ENCODE assay signal across 9 cellular contexts in genomic region chr17:60169921-60170817, GRCh38. TPM values are rescaled to one million over a fixed set of nuclear protein-coding genes. Genes with fewer than 3 reads are reported as not detected.
DNase-seq lines count a peak whose midpoint lies in the region; ATAC-seq, FAIRE-seq and TF ChIP-seq lines count a peak whose summit lies in the region.
"Had no signal": no experiment of that assay in that cellular context is flagged by ENCODE, and none has a peak within 500 bp of the region (broad histone marks: within the 10 kb centered on the region; RNA-seq: fewer than 3 reads in every experiment).

No MANE protein-coding gene starts in this region.

- no peak for FAIRE-seq in D721Med (lab: Jason Lieb, UNC)

- DNase-seq in LHCN-M2 (ENCODE audit: low read depth): peak; percentile 25
- DNase-seq in amniotic epithelial cell (ENCODE audit: low read depth): peak; percentile 64
- peak; percentile 85 to 90 (median 87) for DNase-seq in mucosa of descending colon
- no peak for DNase-seq in SHP77 (lab: John Stamatoyannopoulos, UW)
- no peak for DNase-seq in D721Med (ENCODE audit: insufficient read length, low spot score)
- no peak for DNase-seq in HPDE6-E6E7 (ENCODE audit: extremely low spot score)

- peak overlapping the region in 1 of 10 experiments; percentile 26; a peak in 1 of 20 replicates for H3K4me3 ChIP-seq in BLaER1 treated with 17β-estradiol and CSF1 and Interleukin-3, amounts not matched to agents 10 nM and 100 nM
- no peak overlapping the region for H3K4me3 ChIP-seq in mucosa of descending colon
- H3K4me3 ChIP-seq: adrenal gland had no signal

- peaks cover 13 to 83% (median 44%) of the 10 kb centered on the region in 10 experiments for H3K4me1 ChIP-seq in BLaER1 treated with 17β-estradiol and CSF1 and Interleukin-3, amounts not matched to agents 10 nM and 100 nM
- peaks cover 28% of the 10 kb centered on the region for H3K4me1 ChIP-seq in mucosa of descending colon (ENCODE audit: low read depth)

- no peaks in the 10 kb centered on the region for H3K27me3 ChIP-seq in BLaER1 treated with 17β-estradiol and CSF1 and Interleukin-3, amounts not matched to agents 10 nM and 100 nM
- H3K27me3 ChIP-seq: adrenal gland had no signal

- peak overlapping the region in 10 of 11 experiments; percentile 6 to 74 (median 53); a peak in 18 of 22 replicates for H3K27ac ChIP-seq in BLaER1 treated with 17β-estradiol and CSF1 and Interleukin-3, amounts not matched to agents 10 nM and 100 nM

- peak overlapping the region; percentile 15 to 83 (median 68) for H3K4me2 ChIP-seq in BLaER1 treated with 17β-estradiol and CSF1 and Interleukin-3, amounts not matched to agents 10 nM and 100 nM

- H4K20me1 ChIP-seq in BLaER1 treated with 17β-estradiol and CSF1 and Interleukin-3, amounts not matched to agents 10 nM and 100 nM: peaks cover 0 to 16% (median 0%) of the 10 kb centered on the region in 11 experiments; a peak in 4 of 22 replicates

- H3K9ac ChIP-seq in BLaER1 treated with 17β-estradiol and CSF1 and Interleukin-3, amounts not matched to agents 10 nM and 100 nM: peak overlapping the region in 3 of 11 experiments; percentile 14 to 33 (median 28); a peak in 2 of 22 replicates

- intact Hi-C loops in mucosa of descending colon (cut with DNase I, micrococcal nuclease): no loop called here

- TF ChIP-seq CTCF in mucosa of descending colon (IDR thresholded peaks at IDR 0.05): no peak
- TF ChIP-seq CTCF in D721Med (IDR thresholded peaks at IDR 0.05; ENCODE audit: insufficient read depth, missing control alignments): no peak

- peaks cover 0 to 9% (median 0%) of the 10 kb centered on the region in 11 experiments; a peak in 3 of 22 replicates for H3K36me3 ChIP-seq in BLaER1 treated with 17β-estradiol and CSF1 and Interleukin-3, amounts not matched to agents 10 nM and 100 nM
- H3K36me3 ChIP-seq in mucosa of descending colon (ENCODE audit: low read depth): no peaks in the 10 kb centered on the region
- H3K36me3 ChIP-seq: adrenal gland had no signal

- peak; percentile 68 for ATAC-seq in mucosa of descending colon
- no peak for ATAC-seq in GM19328 (IDR thresholded peaks at IDR 0.05; ENCODE audit: unreplicated experiment)

- no peaks in the 10 kb centered on the region for H3K9me3 ChIP-seq in BLaER1 treated with 17β-estradiol and CSF1 and Interleukin-3, amounts not matched to agents 10 nM and 100 nM (replicated peaks in 1 of 11)
- H3K9me3 ChIP-seq in mucosa of descending colon: no peaks in the 10 kb centered on the region
- H3K9me3 ChIP-seq: adrenal gland had no signal

RNA-seq across cellular contexts. Expression of gene CA4, which starts 20.4 kb away (rescaled TPM):
- total RNA-seq in LHCN-M2 (2014; rRNA removed) (not detected in 2 replicates), mucosa of descending colon (100 to 1,000 TPM; 177 to 725 (median 673) TPM)
- polyA plus RNA-seq in LHCN-M2 (2012): not detected

Comparison
In these comparisons a context has a peak if more than half of its experiments do, and no peak if none do; other contexts are left out.
1. DNase-seq: peak in LHCN-M2 (single experiment), amniotic epithelial cell (single experiment) and mucosa of descending colon (3 of 3); none in SHP77 (0 of 2), D721Med (single experiment) and HPDE6-E6E7 (single experiment).
2. RNA of gene CA4, which starts 20.4 kb away (total RNA-seq): 177 to 725 TPM in mucosa of descending colon; not detected in LHCN-M2; every median in the first group is over 100 times any median in the second.